In the genomic region with DNA sequence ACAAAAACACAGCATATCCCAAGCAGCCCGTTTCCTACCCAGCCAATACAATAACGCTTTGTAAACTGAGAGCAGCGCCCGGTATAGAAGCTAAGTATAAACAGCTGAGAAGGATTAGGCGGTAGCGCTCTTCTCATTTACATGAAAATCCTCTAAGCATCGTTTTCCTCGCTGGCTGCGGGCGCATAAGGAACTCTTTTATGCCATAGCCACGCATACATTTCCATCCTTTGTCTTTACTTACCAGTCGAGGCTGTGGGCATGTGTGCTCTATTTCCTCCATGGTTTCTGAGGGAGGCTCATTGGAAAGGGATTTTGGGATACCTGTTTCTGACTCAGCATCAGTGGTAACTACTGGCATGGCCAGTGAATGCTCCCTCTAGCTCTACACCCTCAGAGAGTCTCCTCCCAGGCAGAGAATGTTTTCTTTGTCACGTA, we compare ENCODE assay signal across 1 cellular context.
TF ChIP-seq lines count a peak whose summit lies in the region.

No MANE protein-coding gene starts in this region.

TF ChIP-seq in GM12878, 131 proteins besides CTCF, POLR2A, EP300 and RAD21 (continued from another document):
- TF ChIP-seq, protein P1, sequence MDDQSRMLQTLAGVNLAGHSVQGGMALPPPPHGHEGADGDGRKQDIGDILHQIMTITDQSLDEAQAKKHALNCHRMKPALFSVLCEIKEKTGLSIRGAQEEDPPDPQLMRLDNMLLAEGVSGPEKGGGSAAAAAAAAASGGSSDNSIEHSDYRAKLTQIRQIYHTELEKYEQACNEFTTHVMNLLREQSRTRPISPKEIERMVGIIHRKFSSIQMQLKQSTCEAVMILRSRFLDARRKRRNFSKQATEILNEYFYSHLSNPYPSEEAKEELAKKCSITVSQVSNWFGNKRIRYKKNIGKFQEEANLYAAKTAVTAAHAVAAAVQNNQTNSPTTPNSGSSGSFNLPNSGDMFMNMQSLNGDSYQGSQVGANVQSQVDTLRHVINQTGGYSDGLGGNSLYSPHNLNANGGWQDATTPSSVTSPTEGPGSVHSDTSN (IDR thresholded peaks at IDR 0.05; ENCODE audit: insufficient replicate concordance, low read depth, low read length): no peak
- TF ChIP-seq, protein P2, sequence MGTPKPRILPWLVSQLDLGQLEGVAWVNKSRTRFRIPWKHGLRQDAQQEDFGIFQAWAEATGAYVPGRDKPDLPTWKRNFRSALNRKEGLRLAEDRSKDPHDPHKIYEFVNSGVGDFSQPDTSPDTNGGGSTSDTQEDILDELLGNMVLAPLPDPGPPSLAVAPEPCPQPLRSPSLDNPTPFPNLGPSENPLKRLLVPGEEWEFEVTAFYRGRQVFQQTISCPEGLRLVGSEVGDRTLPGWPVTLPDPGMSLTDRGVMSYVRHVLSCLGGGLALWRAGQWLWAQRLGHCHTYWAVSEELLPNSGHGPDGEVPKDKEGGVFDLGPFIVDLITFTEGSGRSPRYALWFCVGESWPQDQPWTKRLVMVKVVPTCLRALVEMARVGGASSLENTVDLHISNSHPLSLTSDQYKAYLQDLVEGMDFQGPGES (IDR thresholded peaks at IDR 0.05): no peak
